8 cellular contexts compared by ENCODE assay signal in the genomic region with DNA sequence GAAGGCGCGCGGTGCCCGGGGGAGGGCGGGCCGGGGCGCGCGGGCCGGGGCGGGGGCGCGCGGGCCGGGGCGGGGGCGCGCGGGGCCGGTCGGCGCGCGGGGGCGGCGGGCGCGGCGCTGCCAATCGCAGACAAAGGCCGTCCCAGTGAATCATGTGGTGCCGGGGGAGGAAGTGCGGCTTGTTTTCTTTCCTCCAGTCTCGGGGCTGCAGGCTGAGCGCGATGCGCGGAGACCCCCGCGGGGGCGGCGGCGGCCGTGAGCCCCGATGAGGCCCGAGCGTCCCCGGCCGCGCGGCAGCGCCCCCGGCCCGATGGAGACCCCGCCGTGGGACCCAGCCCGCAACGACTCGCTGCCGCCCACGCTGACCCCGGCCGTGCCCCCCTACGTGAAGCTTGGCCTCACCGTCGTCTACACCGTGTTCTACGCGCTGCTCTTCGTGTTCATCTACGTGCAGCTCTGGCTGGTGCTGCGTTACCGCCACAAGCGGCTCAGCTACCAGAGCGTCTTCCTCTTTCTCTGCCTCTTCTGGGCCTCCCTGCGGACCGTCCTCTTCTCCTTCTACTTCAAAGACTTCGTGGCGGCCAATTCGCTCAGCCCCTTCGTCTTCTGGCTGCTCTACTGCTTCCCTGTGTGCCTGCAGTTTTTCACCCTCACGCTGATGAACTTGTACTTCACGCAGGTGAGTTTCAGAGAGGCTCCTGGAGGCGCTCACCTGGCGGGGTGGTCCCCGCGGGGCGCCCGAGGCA. TPM values are rescaled to one million over a fixed set of nuclear protein-coding genes. Genes with fewer than 3 reads are reported as not detected.
DNase-seq lines count a peak whose midpoint lies in the region; ATAC-seq, FAIRE-seq and TF ChIP-seq lines count a peak whose summit lies in the region.

A gene with protein sequence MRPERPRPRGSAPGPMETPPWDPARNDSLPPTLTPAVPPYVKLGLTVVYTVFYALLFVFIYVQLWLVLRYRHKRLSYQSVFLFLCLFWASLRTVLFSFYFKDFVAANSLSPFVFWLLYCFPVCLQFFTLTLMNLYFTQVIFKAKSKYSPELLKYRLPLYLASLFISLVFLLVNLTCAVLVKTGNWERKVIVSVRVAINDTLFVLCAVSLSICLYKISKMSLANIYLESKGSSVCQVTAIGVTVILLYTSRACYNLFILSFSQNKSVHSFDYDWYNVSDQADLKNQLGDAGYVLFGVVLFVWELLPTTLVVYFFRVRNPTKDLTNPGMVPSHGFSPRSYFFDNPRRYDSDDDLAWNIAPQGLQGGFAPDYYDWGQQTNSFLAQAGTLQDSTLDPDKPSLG (plus strand): TSS at position 182 of the 746 bp plus-strand sequence. CDS start 84 bp downstream, at position 266.

- peak within 1 kb of the TSS; percentile 91 for H2AFZ ChIP-seq in endothelial cell of umbilical vein (ENCODE audit: low read depth, low read length)

- peak; percentile 61 for ATAC-seq in GM18505 (IDR thresholded peaks at IDR 0.05; ENCODE audit: unreplicated experiment)
- peak; percentile 54 for ATAC-seq in HG02943 (IDR thresholded peaks at IDR 0.05; ENCODE audit: low read depth, unreplicated experiment)
- peak; percentile 82 for ATAC-seq in activated CD8-positive, alpha-beta memory T cell treated with anti-CD3 and anti-CD28 coated beads, Interleukin-2, amount 10 ng/mL, durations not matched to agents 7 days and 5 days

- TF ChIP-seq CTCF in endothelial cell of umbilical vein (IDR thresholded peaks at IDR 0.05; ENCODE audit: extremely low read depth in 1 of 2, insufficient read depth in 1 of 2, low read depth in 1 of 2, low read length in 2 of 2): no peak

- no peaks in the 10 kb centered on the region for H3K36me3 ChIP-seq in endothelial cell of umbilical vein (ENCODE audit: control insufficient read depth in 2 of 2, extremely low read depth in 1 of 2, insufficient read depth in 2 of 2, low read length in 2 of 2)

- intact Hi-C loops in endothelial cell of umbilical vein (cut with micrococcal nuclease): loop anchor here (2.0 to 5.0 kb wide), 3 partner anchors 26 to 655 kb away; a partner anchor contains a TSS

- peak within 1 kb of the TSS; percentile 87 for H3K4me2 ChIP-seq in endothelial cell of umbilical vein (ENCODE audit: insufficient read depth, low read length)

- peaks cover 16% of the 10 kb centered on the region for H3K4me1 ChIP-seq in endothelial cell of umbilical vein (ENCODE audit: control insufficient read depth, extremely low read depth, insufficient read depth, low read length)
- peaks cover 34% of the 10 kb centered on the region for H3K4me1 ChIP-seq in mononuclear cell (ENCODE audit: insufficient read depth, low read length)

- dilution Hi-C loops in endothelial cell of umbilical vein (cut with MboI; ENCODE audit: extremely low pct_ligation_motif_present, low sequenced_read_pairs): no loop called here

- CTCF ChIA-PET in activated CD8-positive, alpha-beta memory T cell treated with anti-CD3 and anti-CD28 coated beads, Interleukin-2, amount 10 ng/mL, durations not matched to agents 7 days and 5 days (lab: Charles Lee): interaction anchor here (0.6 to 1.0 kb wide), 2 partner anchors 22 to 142 kb away, joined by 3 to 4 read pairs; no protein-coding TSS in a partner anchor
- CTCF ChIA-PET in endothelial cell of umbilical vein (lab: Charles Lee): interaction anchor here (1.1 kb wide), 1 partner anchor 13 kb away, joined by 3 read pairs; no protein-coding TSS in a partner anchor

- H3K79me2 ChIP-seq in endothelial cell of umbilical vein (ENCODE audit: control insufficient read depth, insufficient read depth, low read length): no peaks in the 10 kb centered on the region

- TF ChIP-seq POLR2A in GM18505 (IDR thresholded peaks at IDR 0.05; ENCODE audit: borderline replicate concordance, extremely low read depth, insufficient read depth, insufficient read length) (peak; percentile 63), endothelial cell of umbilical vein (IDR thresholded peaks at IDR 0.05; ENCODE audit: low read depth, low read length) (no peak)

- H3K27me3 ChIP-seq in endothelial cell of umbilical vein (ENCODE audit: control insufficient read depth in 2 of 2, insufficient read depth in 2 of 2, low read length in 2 of 2): peaks cover 10 to 14% of the 10 kb centered on the region in 2 experiments
- peaks cover 34% of the 10 kb centered on the region for H3K27me3 ChIP-seq in mononuclear cell (ENCODE audit: insufficient read depth, low read length)

- H3K36me3 Mint-ChIP-seq in activated CD8-positive, alpha-beta memory T cell treated with anti-CD3 and anti-CD28 coated beads, Interleukin-2, amount 10 ng/mL, durations not matched to agents 7 days and 5 days: peaks cover 6% of the 10 kb centered on the region

- H3K9ac ChIP-seq in endothelial cell of umbilical vein (replicated peaks; ENCODE audit: extremely low read depth, insufficient read depth, low read length): peak within 1 kb of the TSS; percentile 38

- no peaks in the 10 kb centered on the region for H3K9me3 ChIP-seq in endothelial cell of umbilical vein (replicated peaks; ENCODE audit: control insufficient read depth, insufficient read depth, low read length)
- no peaks in the 10 kb centered on the region for H3K9me3 ChIP-seq in mononuclear cell (ENCODE audit: low read depth, low read length)

- peaks cover 42% of the 10 kb centered on the region for H3K27me3 Mint-ChIP-seq in activated CD8-positive, alpha-beta memory T cell treated with anti-CD3 and anti-CD28 coated beads, Interleukin-2, amount 10 ng/mL, durations not matched to agents 7 days and 5 days

- H3K4me3 Mint-ChIP-seq in activated CD8-positive, alpha-beta memory T cell treated with anti-CD3 and anti-CD28 coated beads, Interleukin-2, amount 10 ng/mL, durations not matched to agents 7 days and 5 days: peak within 1 kb of the TSS; percentile 90

- BruUV-seq in endothelial cell of umbilical vein (replicated peaks; lab: Mats Ljungman, UMichigan): no TSS peak

- no peaks in the 10 kb centered on the region for H4K20me1 ChIP-seq in endothelial cell of umbilical vein (replicated peaks; ENCODE audit: control insufficient read depth, extremely low read depth, insufficient read depth, low read length)

- POLR2A ChIA-PET in endothelial cell of umbilical vein (lab: Charles Lee): no interaction called here

- no peaks in the 10 kb centered on the region for H3K9me1 ChIP-seq in endothelial cell of umbilical vein (replicated peaks; ENCODE audit: control insufficient read depth, extremely low read depth, insufficient read depth, low read length)

- H3K27ac Mint-ChIP-seq in activated CD8-positive, alpha-beta memory T cell treated with anti-CD3 and anti-CD28 coated beads, Interleukin-2, amount 10 ng/mL, durations not matched to agents 7 days and 5 days: peak within 1 kb of the TSS; percentile 79

- H3K4me1 Mint-ChIP-seq in activated CD8-positive, alpha-beta memory T cell treated with anti-CD3 and anti-CD28 coated beads, Interleukin-2, amount 10 ng/mL, durations not matched to agents 7 days and 5 days: peaks cover 18% of the 10 kb centered on the region

- H3K9me3 Mint-ChIP-seq in activated CD8-positive, alpha-beta memory T cell treated with anti-CD3 and anti-CD28 coated beads, Interleukin-2, amount 10 ng/mL, durations not matched to agents 7 days and 5 days (ENCODE audit: low read depth): no peaks in the 10 kb centered on the region

- peak; percentile 12 for FAIRE-seq in endothelial cell of umbilical vein (lab: Jason Lieb, UNC)

- DNase-seq in 8988T: peak; percentile 88
- DNase-seq in NCI-H526 treated with DMSO at 0.1 percent for 48 hours (lab: John Stamatoyannopoulos, UW): peak; percentile 28
- peak; percentile 77 for DNase-seq in activated CD8-positive, alpha-beta memory T cell treated with anti-CD3 and anti-CD28 coated beads, Interleukin-2, amount 10 ng/mL, durations not matched to agents 7 days and 5 days
- DNase-seq in endothelial cell of umbilical vein (ENCODE audit: low read depth, low spot score): peak; percentile 55
- peak; percentile 68 for DNase-seq in stimulated activated CD8-positive, alpha-beta memory T cell treated with anti-CD3 and anti-CD28 coated beads, Interleukin-4, amount 100 ng/mL, for 48 hours

- H3K4me3 ChIP-seq in endothelial cell of umbilical vein (replicated peaks in 1 of 3; ENCODE audit: insufficient read depth in 1 of 3, low read depth in 1 of 3, low read length in 3 of 3): peak within 1 kb of the TSS; percentile 69 to 87 (median 85)
- H3K4me3 ChIP-seq in mononuclear cell (ENCODE audit: low read length): peak within 1 kb of the TSS; percentile 62

- no peak within 1 kb of the TSS for H3K27ac ChIP-seq in endothelial cell of umbilical vein (ENCODE audit: insufficient read depth, low read depth, low read length)

TF ChIP-seq in endothelial cell of umbilical vein, 7 proteins besides CTCF, POLR2A, EP300 and RAD21:
- TF ChIP-seq FOS (IDR thresholded peaks at IDR 0.05; ENCODE audit: borderline replicate concordance, insufficient read depth, low read length) (peak; percentile 15), GATA2 (IDR thresholded peaks at IDR 0.05; ENCODE audit: insufficient read depth, insufficient read length, low read depth, low read length) (no peak), MYC (IDR thresholded peaks at IDR 0.05; ENCODE audit: low read depth, low read length) (no peak), EZH2 (IDR thresholded peaks at IDR 0.05; ENCODE audit: borderline replicate concordance, low read depth, low read length, severe bottlenecking) (no peak), POLR2AphosphoS5 (IDR thresholded peaks at IDR 0.05; ENCODE audit: insufficient read depth, low read depth, low read length) (peak; percentile 63), JUN (IDR thresholded peaks at IDR 0.05; ENCODE audit: borderline replicate concordance, insufficient read depth, insufficient read length, low read depth) (no peak)
- TF ChIP-seq, protein P1, sequence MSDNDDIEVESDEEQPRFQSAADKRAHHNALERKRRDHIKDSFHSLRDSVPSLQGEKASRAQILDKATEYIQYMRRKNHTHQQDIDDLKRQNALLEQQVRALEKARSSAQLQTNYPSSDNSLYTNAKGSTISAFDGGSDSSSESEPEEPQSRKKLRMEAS (IDR thresholded peaks at IDR 0.05; ENCODE audit: insufficient read depth, insufficient read length): no peak

RNA-seq across cellular contexts. Expression of the gene that starts here (rescaled TPM):
- total RNA-seq in activated CD8-positive, alpha-beta memory T cell treated with anti-CD3 and anti-CD28 coated beads, Interleukin-2, amount 10 ng/mL, durations not matched to agents 7 days and 5 days: 1 to 10 TPM; 6.3 to 9.7 TPM
- total RNA-seq in endothelial cell of umbilical vein (11.9 and 12.1 TPM in 2 replicates), mononuclear cell (16.1 TPM)
- 7.8 and 9.0 TPM in 2 replicates for polyA plus RNA-seq in endothelial cell of umbilical vein
- 7.0 and 7.6 TPM in 2 replicates for polyA plus RNA-seq in endothelial cell of umbilical vein (2011; cell fraction: cytosol; rRNA removed)
- 6.1 and 8.0 TPM in 2 replicates for polyA plus RNA-seq in endothelial cell of umbilical vein (2011; cell fraction: nucleus; rRNA removed)
- polyA plus RNA-seq in endothelial cell of umbilical vein (2012): 9.2 and 11.2 TPM in 2 replicates
- 9.5 and 12.5 TPM in 2 replicates for polyA minus RNA-seq in endothelial cell of umbilical vein
- not detected for polyA minus RNA-seq in endothelial cell of umbilical vein (2011; cell fraction: cytosol; rRNA and poly(A)+ RNA removed)
- polyA minus RNA-seq in endothelial cell of umbilical vein (2011; cell fraction: nucleus; rRNA and poly(A)+ RNA removed): 13.9 and 20.0 TPM in 2 replicates

Comparison
In these comparisons a context has a peak if more than half of its experiments do, and no peak if none do; other contexts are left out.
1. DNase-seq: peak in every context shown above with its lines; median percentile 88 in 8988T; 77 in activated CD8-positive, alpha-beta memory T cell treated with anti-CD3 and anti-CD28 coated beads, Interleukin-2, amount 10 ng/mL, durations not matched to agents 7 days and 5 days; 68 in stimulated activated CD8-positive, alpha-beta memory T cell treated with anti-CD3 and anti-CD28 coated beads, Interleukin-4, amount 100 ng/mL, for 48 hours; 55 in endothelial cell of umbilical vein; 28 in NCI-H526 treated with DMSO at 0.1 percent for 48 hours.